Comparison of ENCODE assay signal across 32 cellular contexts in the genomic region with DNA sequence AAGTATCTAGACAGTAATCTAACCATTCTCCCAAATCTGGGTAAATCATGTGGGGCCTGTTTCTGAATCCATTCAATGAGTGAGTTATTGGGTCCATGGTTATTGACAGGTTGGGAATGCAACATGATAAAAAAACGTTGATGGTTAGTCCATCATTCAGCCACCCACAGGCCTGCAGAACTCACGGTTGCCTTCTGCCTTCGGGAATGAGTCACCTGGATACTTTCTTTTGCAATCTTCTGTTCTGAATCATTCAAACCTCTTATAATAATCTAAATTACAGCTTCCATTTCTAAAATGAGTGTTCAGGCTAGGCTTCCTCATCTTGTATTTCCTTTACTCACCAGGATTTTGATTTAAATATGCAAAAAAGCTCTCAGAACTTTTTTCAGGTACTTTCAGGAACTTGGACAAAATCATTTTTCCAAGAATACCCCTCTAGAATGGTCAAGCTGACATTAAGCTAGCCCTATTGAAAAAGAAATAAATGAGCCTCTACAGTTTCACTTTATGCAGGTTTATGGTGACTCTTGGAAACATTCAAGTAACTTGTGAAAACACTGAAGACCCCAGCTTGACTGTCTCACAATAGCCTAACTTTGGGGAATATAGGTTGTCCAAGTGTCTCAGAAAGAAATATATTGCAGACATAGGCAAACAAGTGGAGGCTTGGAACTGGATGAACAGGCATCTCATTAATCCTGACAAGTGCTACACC.
A peak's percentile ranks its signal among the peaks of the same experiment; 100 is the strongest.
DNase-seq lines count a peak whose midpoint lies in the region; ATAC-seq and TF ChIP-seq lines count a peak whose summit lies in the region.
"Had no signal": no experiment of that assay in that cellular context is flagged by ENCODE, and none has a peak within 500 bp of the region (broad histone marks: within the 10 kb centered on the region; RNA-seq: fewer than 3 reads in every experiment).

No MANE protein-coding gene starts in this region.

- H2BK12ac ChIP-seq in trophoblast cell (ENCODE audit: low read length): no peak overlapping the region

- no peak for TF ChIP-seq POLR2A in testis (IDR thresholded peaks at IDR 0.05)
- TF ChIP-seq POLR2A in right lobe of liver (IDR thresholded peaks at IDR 0.05): no peak

- H4K91ac ChIP-seq in trophoblast cell (ENCODE audit: low read depth, low read length): no peak overlapping the region

- WGBS in trophoblast cell (ENCODE audit: extremely low coverage, insufficient coverage, insufficient read length): no CpG with 5 or more reads among the region's 3 CpGs
- 84 to 92% methylated on average over 3 of the region's 3 CpGs for WGBS in testis, 2 donors
- WGBS in right lobe of liver (ENCODE audit: insufficient coverage, low coverage, low lambda C conversion rate, missing lambda C conversion rate): 52% methylated on average over 3 of the region's 3 CpGs

- intact Hi-C loops in natural killer cell (cut with micrococcal nuclease): no loop called here
- intact Hi-C loops in testis (cut with DNase I; ENCODE audit: low total_unique reads): no loop called here
- intact Hi-C loops in right lobe of liver (cut with DNase I): no loop called here

- no peak overlapping the region for H2BK5ac ChIP-seq in trophoblast cell (ENCODE audit: low read depth, low read length, poor library complexity)

- peak; percentile 48 to 73 for ATAC-seq in natural killer cell treated with Interleukin-12 subunit alpha and Interleukin-12 subunit beta and Interleukin-15 and Interleukin-18, amount 100 ng/mL, for 72 hours
- no peak for ATAC-seq in natural killer cell
- no peak for ATAC-seq in right lobe of liver
- ATAC-seq: GM12878, left lung, pancreas had no signal

- no peaks in the 10 kb centered on the region for H3K4me1 Mint-ChIP-seq in natural killer cell treated with Interleukin-12 subunit alpha and Interleukin-12 subunit beta and Interleukin-15 and Interleukin-18, amount 100 ng/mL, for 72 hours (ENCODE audit: low read depth in 2 of 2)
- H3K4me1 Mint-ChIP-seq in natural killer cell: no peaks in the 10 kb centered on the region

- H3K27me3 ChIP-seq in trophoblast cell (ENCODE audit: insufficient read depth, low read length): no peaks in the 10 kb centered on the region
- H3K27me3 ChIP-seq in testis: no peaks in the 10 kb centered on the region
- H3K27me3 ChIP-seq in right lobe of liver: no peaks in the 10 kb centered on the region
- H3K27me3 ChIP-seq: ascending aorta, BLaER1, colonic mucosa, left lung, pancreas, Peyer's patch, SJCRH30, tibial nerve had no signal

- H4K8ac ChIP-seq in trophoblast cell (ENCODE audit: low read depth, low read length): no peak overlapping the region

- no peak overlapping the region for H2AK5ac ChIP-seq in trophoblast cell (ENCODE audit: low read length)

- TF ChIP-seq CTCF in natural killer cell (IDR thresholded peaks at IDR 0.05) (no peak), testis (IDR thresholded peaks at IDR 0.05) (no peak), right lobe of liver (IDR thresholded peaks at IDR 0.05) (no peak)

- H2AFZ ChIP-seq in trophoblast cell (ENCODE audit: insufficient read depth, low read length, poor library complexity): no peak overlapping the region

- H3K27ac ChIP-seq in trophoblast cell (ENCODE audit: low read depth, low read length) (no peak overlapping the region), testis (no peak overlapping the region), right lobe of liver (no peak overlapping the region)
- H3K27ac ChIP-seq: ascending aorta, BLaER1, colonic mucosa, epithelial cell of prostate, left lung, pancreas, Peyer's patch, SJCRH30, skin epidermis, tibial nerve had no signal

- no peak overlapping the region for H3K4ac ChIP-seq in trophoblast cell (ENCODE audit: low read depth, low read length)

- peak overlapping the region; percentile 34 for H3K4me3 Mint-ChIP-seq in natural killer cell treated with Interleukin-12 subunit alpha and Interleukin-12 subunit beta and Interleukin-15 and Interleukin-18, amount 100 ng/mL, for 72 hours
- no peak overlapping the region for H3K4me3 Mint-ChIP-seq in natural killer cell
- H3K4me3 Mint-ChIP-seq: activated naive CD8-positive, alpha-beta T cell treated with anti-CD3 and anti-CD28 coated beads, Interleukin-2, amount 10 ng/mL, durations not matched to agents 7 days and 5 days; neural crest cell had no signal

- H3K4me3 ChIP-seq in trophoblast cell (ENCODE audit: low read depth, low read length): no peak overlapping the region
- H3K4me3 ChIP-seq in testis: no peak overlapping the region
- H3K4me3 ChIP-seq in right lobe of liver: no peak overlapping the region
- H3K4me3 ChIP-seq: ascending aorta, BLaER1, colonic mucosa, GM12878, left lung, pancreas, Peyer's patch, SJCRH30, skin epidermis, tibial nerve had no signal

- no peak for DNase-seq in natural killer cell treated with Interleukin-12 subunit alpha and Interleukin-12 subunit beta and Interleukin-15 and Interleukin-18, amount 100 ng/mL, for 72 hours (ENCODE audit: low spot score)
- no peak for DNase-seq in natural killer cell
- DNase-seq in HT1080 (ENCODE audit: low read depth): peak; percentile 24
- peak; percentile 12 for DNase-seq in SW480 (ENCODE audit: low spot score)
- peak; percentile 9 to 52 for DNase-seq in trophoblast cell
- no peak for DNase-seq in testis
- no peak for DNase-seq in right lobe of liver
- DNase-seq: activated CD4-positive, alpha-beta T cell treated with anti-CD3 and anti-CD28 coated beads, Interleukin-2, amount 50 U/mL, for 4 hours; activated effector memory CD4-positive, alpha-beta T cell treated with Interleukin-2 at 50 U/mL for 16 hours; activated naive CD8-positive, alpha-beta T cell treated with anti-CD3 and anti-CD28 coated beads, Interleukin-2, amount 10 ng/mL, durations not matched to agents 7 days and 5 days; colonic mucosa; DMS 273 treated with DMSO at 0.1 percent for 48 hours; effector CD8-positive, alpha-beta T cell; glutamatergic neuron; left lung; mesenchymal stem cell; NCI-H1048; NCI-H1694 treated with DMSO at 0.1 percent for 48 hours; NCI-H446 treated with DMSO at 0.1 percent for 48 hours; NCI-H774; pancreas; Peyer's patch; retina; SJCRH30; T1000 had no signal

- no peak overlapping the region for H3K18ac ChIP-seq in trophoblast cell (ENCODE audit: low read length)

- H3K27me3 Mint-ChIP-seq in natural killer cell treated with Interleukin-12 subunit alpha and Interleukin-12 subunit beta and Interleukin-15 and Interleukin-18, amount 100 ng/mL, for 72 hours: peaks cover 7 to 20% of the 10 kb centered on the region in 2 donors
- peaks cover 14 to 35% of the 10 kb centered on the region in 2 donors for H3K27me3 Mint-ChIP-seq in natural killer cell (ENCODE audit: low read depth in 2 of 2)

- H3K4me2 ChIP-seq in trophoblast cell (ENCODE audit: low read length): no peak overlapping the region
- H3K4me2 ChIP-seq: BLaER1 had no signal

- no peak overlapping the region for H2BK120ac ChIP-seq in trophoblast cell (ENCODE audit: insufficient read depth, low read length, poor library complexity)

- H3K9me3 ChIP-seq in trophoblast cell (ENCODE audit: insufficient read depth, low read depth, low read length) (no peaks in the 10 kb centered on the region), testis (no peaks in the 10 kb centered on the region), right lobe of liver (no peaks in the 10 kb centered on the region)
- H3K9me3 ChIP-seq: ascending aorta, colonic mucosa, pancreas, Peyer's patch, SJCRH30 had no signal

- H4K12ac ChIP-seq in trophoblast cell (ENCODE audit: low read depth, low read length): no peak overlapping the region

- no peaks in the 10 kb centered on the region for H3K79me2 ChIP-seq in trophoblast cell (ENCODE audit: control insufficient read depth, insufficient read depth, low read length, poor library complexity)

- H3K9me3 Mint-ChIP-seq in natural killer cell treated with Interleukin-12 subunit alpha and Interleukin-12 subunit beta and Interleukin-15 and Interleukin-18, amount 100 ng/mL, for 72 hours: no peaks in the 10 kb centered on the region
- H3K9me3 Mint-ChIP-seq in natural killer cell: no peaks in the 10 kb centered on the region
- H3K9me3 Mint-ChIP-seq: activated naive CD8-positive, alpha-beta T cell treated with anti-CD3 and anti-CD28 coated beads, Interleukin-2, amount 10 ng/mL, durations not matched to agents 7 days and 5 days; neural crest cell had no signal

- no peak overlapping the region for H3K9ac ChIP-seq in trophoblast cell (ENCODE audit: low read length)
- H3K9ac ChIP-seq: BLaER1 had no signal

- H3K4me1 ChIP-seq in trophoblast cell (ENCODE audit: control insufficient read depth in 1 of 2, insufficient read depth in 2 of 2, low read length in 2 of 2) (no peaks in the 10 kb centered on the region), testis (no peaks in the 10 kb centered on the region), right lobe of liver (no peaks in the 10 kb centered on the region)
- H3K4me1 ChIP-seq: ascending aorta, colonic mucosa, left lung, pancreas, Peyer's patch, tibial nerve had no signal

- no peak overlapping the region for H3K23ac ChIP-seq in trophoblast cell (ENCODE audit: low read length)

- peaks cover 5% of the 10 kb centered on the region for H3K36me3 Mint-ChIP-seq in natural killer cell treated with Interleukin-12 subunit alpha and Interleukin-12 subunit beta and Interleukin-15 and Interleukin-18, amount 100 ng/mL, for 72 hours
- H3K36me3 Mint-ChIP-seq in natural killer cell: peaks cover 4% of the 10 kb centered on the region
- H3K36me3 Mint-ChIP-seq: activated naive CD8-positive, alpha-beta T cell treated with anti-CD3 and anti-CD28 coated beads, Interleukin-2, amount 10 ng/mL, durations not matched to agents 7 days and 5 days had no signal

- H3K79me1 ChIP-seq in trophoblast cell (ENCODE audit: low read length): no peaks in the 10 kb centered on the region

- H3K36me3 ChIP-seq in trophoblast cell (ENCODE audit: control insufficient read depth in 1 of 2, insufficient read depth in 2 of 2, low read length in 2 of 2) (no peaks in the 10 kb centered on the region), testis (ENCODE audit: low read depth, missing control alignments) (no peaks in the 10 kb centered on the region), right lobe of liver (no peaks in the 10 kb centered on the region)
- H3K36me3 ChIP-seq: ascending aorta, colonic mucosa, left lung, pancreas, Peyer's patch, SJCRH30, tibial nerve had no signal

- no peak overlapping the region for H3K27ac Mint-ChIP-seq in natural killer cell treated with Interleukin-12 subunit alpha and Interleukin-12 subunit beta and Interleukin-15 and Interleukin-18, amount 100 ng/mL, for 72 hours
- no peak overlapping the region for H3K27ac Mint-ChIP-seq in natural killer cell
- H3K27ac Mint-ChIP-seq: activated naive CD8-positive, alpha-beta T cell treated with anti-CD3 and anti-CD28 coated beads, Interleukin-2, amount 10 ng/mL, durations not matched to agents 7 days and 5 days had no signal

- no peak overlapping the region for H3K14ac ChIP-seq in trophoblast cell (ENCODE audit: low read length)

Comparison
In these comparisons a context has a peak if more than half of its experiments do, and no peak if none do; other contexts are left out.
1. ATAC-seq: peak in natural killer cell treated with Interleukin-12 subunit alpha and Interleukin-12 subunit beta and Interleukin-15 and Interleukin-18, amount 100 ng/mL, for 72 hours (2 of 2); none in natural killer cell (0 of 3) and right lobe of liver (0 of 4).
2. DNase-seq: peak in HT1080 (single experiment), SW480 (single experiment) and trophoblast cell (2 of 2); none in natural killer cell treated with Interleukin-12 subunit alpha and Interleukin-12 subunit beta and Interleukin-15 and Interleukin-18, amount 100 ng/mL, for 72 hours (single experiment), natural killer cell (single experiment), testis (single experiment) and right lobe of liver (0 of 3).